Comparison of ENCODE assay signal across 9 cellular contexts in the genomic region with DNA sequence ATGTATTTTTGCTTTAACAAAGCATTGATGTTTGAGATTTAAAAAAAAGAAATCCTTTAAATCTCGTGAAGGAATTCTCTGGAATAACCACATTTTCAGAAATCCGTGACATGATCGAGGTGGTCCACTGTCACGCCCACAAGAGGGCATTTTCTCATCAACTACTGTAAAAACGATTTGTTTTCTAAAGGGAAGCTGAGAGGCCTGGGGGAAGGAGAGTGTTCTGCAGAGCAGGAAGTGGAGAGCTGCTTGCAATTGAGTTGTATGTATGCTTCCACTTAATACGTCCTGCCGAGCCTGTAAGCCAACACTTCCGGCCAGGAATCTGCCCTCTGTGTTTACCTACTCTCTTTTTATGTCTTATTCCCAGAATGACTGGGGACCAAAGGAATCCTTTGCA. TPM values are rescaled to one million over a fixed set of nuclear protein-coding genes. Genes with fewer than 3 reads are reported as not detected.
DNase-seq lines count a peak whose midpoint lies in the region; ATAC-seq and TF ChIP-seq lines count a peak whose summit lies in the region.
"Had no signal": no experiment of that assay in that cellular context is flagged by ENCODE, and none has a peak within 500 bp of the region (broad histone marks: within the 10 kb centered on the region; RNA-seq: fewer than 3 reads in every experiment).

No MANE protein-coding gene starts in this region.

- peaks cover 4% of the 10 kb centered on the region for H3K36me3 Mint-ChIP-seq in type B pancreatic cell

- peak overlapping the region; percentile 54 for H3K4me3 ChIP-seq in BE2C (ENCODE audit: low read depth, low read length)
- H3K4me3 ChIP-seq in brain microvascular endothelial cell (ENCODE audit: low read depth, low read length): no peak overlapping the region
- no peak overlapping the region for H3K4me3 ChIP-seq in kidney epithelial cell (ENCODE audit: low read depth, low read length)
- H3K4me3 ChIP-seq in effector memory CD4-positive, alpha-beta T cell (ENCODE audit: insufficient read depth, low read depth, low read length, poor library complexity, severe bottlenecking): no peak overlapping the region

- in situ Hi-C loops in brain microvascular endothelial cell (cut with HindIII; ENCODE audit: low pct_ligation_motif_present, low sequenced_read_pairs): no loop called here

- peak overlapping the region; percentile 73 for H3K4me3 Mint-ChIP-seq in type B pancreatic cell

- TF ChIP-seq CTCF in BE2C (IDR thresholded peaks at IDR 0.05; ENCODE audit: low read depth, low read length) (peak; percentile 56), brain microvascular endothelial cell (IDR thresholded peaks at IDR 0.05; ENCODE audit: low read depth, low read length, missing control alignments) (peak; percentile 41), kidney epithelial cell (IDR thresholded peaks at IDR 0.05; ENCODE audit: insufficient read depth, low read length, poor library complexity, severe bottlenecking) (peak; percentile 17), type B pancreatic cell (conservative IDR thresholded peaks at IDR 0.05) (peak; percentile 50)

- H3K27ac ChIP-seq in brain microvascular endothelial cell: peak overlapping the region; percentile 26
- H3K27ac ChIP-seq in effector memory CD4-positive, alpha-beta T cell (ENCODE audit: insufficient read depth, low read length, poor library complexity, severe bottlenecking): no peak overlapping the region
- H3K27ac ChIP-seq: KMS-11 had no signal

- H3K9me3 Mint-ChIP-seq in type B pancreatic cell: no peaks in the 10 kb centered on the region

- peak; percentile 40 for ATAC-seq in GM19023 (IDR thresholded peaks at IDR 0.05; ENCODE audit: unreplicated experiment)
- peak; percentile 46 for ATAC-seq in HG03175 (IDR thresholded peaks at IDR 0.05; ENCODE audit: unreplicated experiment)

- peak; percentile 73 for DNase-seq in BE2C
- peak; percentile 78 for DNase-seq in NCI-H510A (lab: John Stamatoyannopoulos, UW)
- DNase-seq in brain microvascular endothelial cell: peak; percentile 77
- peak; percentile 63 for DNase-seq in kidney epithelial cell (ENCODE audit: low read depth)
- DNase-seq in type B pancreatic cell (ENCODE audit: extremely low spot score, unreplicated experiment): peak; percentile 47
- DNase-seq in effector memory CD4-positive, alpha-beta T cell: no peak

- H3K4me1 ChIP-seq in BE2C: peaks cover 12% of the 10 kb centered on the region
- no peaks in the 10 kb centered on the region for H3K4me1 ChIP-seq in effector memory CD4-positive, alpha-beta T cell (ENCODE audit: control insufficient read depth, insufficient read depth, low read length, poor library complexity, severe bottlenecking)

- H3K9me3 ChIP-seq in BE2C: no peaks in the 10 kb centered on the region
- no peaks in the 10 kb centered on the region for H3K9me3 ChIP-seq in effector memory CD4-positive, alpha-beta T cell (ENCODE audit: control insufficient read depth, low read length)

- peaks cover 20% of the 10 kb centered on the region for H3K4me1 Mint-ChIP-seq in type B pancreatic cell (ENCODE audit: unreplicated experiment)

- H3K27me3 ChIP-seq in BE2C (no peaks in the 10 kb centered on the region), brain microvascular endothelial cell (replicated peaks) (no peaks in the 10 kb centered on the region), kidney epithelial cell (ENCODE audit: control insufficient read depth, insufficient read depth, low read length) (no peaks in the 10 kb centered on the region)
- H3K27me3 ChIP-seq in effector memory CD4-positive, alpha-beta T cell (replicated peaks; ENCODE audit: control insufficient read depth, insufficient read depth, low read length, poor library complexity, severe bottlenecking): no peaks in the 10 kb centered on the region

- H3K27me3 Mint-ChIP-seq in type B pancreatic cell: no peaks in the 10 kb centered on the region

- H3K36me3 ChIP-seq in BE2C (no peaks in the 10 kb centered on the region), brain microvascular endothelial cell (replicated peaks) (no peaks in the 10 kb centered on the region), kidney epithelial cell (ENCODE audit: control insufficient read depth, insufficient read depth, low read length) (no peaks in the 10 kb centered on the region)
- no peaks in the 10 kb centered on the region for H3K36me3 ChIP-seq in effector memory CD4-positive, alpha-beta T cell (ENCODE audit: control insufficient read depth, insufficient read depth, low read length)

- peak overlapping the region; percentile 77 for H3K27ac Mint-ChIP-seq in type B pancreatic cell

RNA-seq across cellular contexts. Expression of gene KLHL29, which starts 19.4 kb away (rescaled TPM):
- polyA plus RNA-seq in BE2C (2012; ENCODE audit: insufficient read depth, insufficient read length, low read depth): 5.9 TPM
- 11.6 and 12.4 TPM in 2 replicates for total RNA-seq in kidney epithelial cell
- total RNA-seq in type B pancreatic cell (ENCODE audit: low replicate concordance): 14.6 and 24.1 TPM in 2 replicates

Comparison
In these comparisons a context has a peak if more than half of its experiments do, and no peak if none do; other contexts are left out.
1. DNase-seq: peak in BE2C (single experiment), NCI-H510A (single experiment), brain microvascular endothelial cell (single experiment), kidney epithelial cell (single experiment) and type B pancreatic cell (single experiment); none in effector memory CD4-positive, alpha-beta T cell (0 of 3).
2. Peak in every context shown above with its lines, with median percentiles within 50 percentile points of each other: CTCF ChIP-seq.